11 cellular contexts compared by ENCODE assay signal in genomic region chr4:106707776-106708603, GRCh38.
DNase-seq lines count a peak whose midpoint lies in the region; ATAC-seq lines count a peak whose summit lies in the region.
"Had no signal": no experiment of that assay in that cellular context is flagged by ENCODE, and none has a peak within 500 bp of the region (broad histone marks: within the 10 kb centered on the region; RNA-seq: fewer than 3 reads in every experiment).

No MANE protein-coding gene starts in this region.

- peak; percentile 77 for ATAC-seq in HG02943 (IDR thresholded peaks at IDR 0.05; ENCODE audit: low read depth, unreplicated experiment)
- ATAC-seq: left lobe of liver had no signal

- H3K36me3 Mint-ChIP-seq in immature natural killer cell, result no peaks in the 10 kb centered on the region

- peaks cover 4 to 22% (median 8%) of the 10 kb centered on the region in 6 donors for H3K9me3 Mint-ChIP-seq in immature natural killer cell

- H3K27me3 Mint-ChIP-seq in immature natural killer cell (ENCODE audit: low read depth in 3 of 3), result peaks cover 0 to 2% (median 0%) of the 10 kb centered on the region in 3 donors

- no peak overlapping the region for H3K4me3 Mint-ChIP-seq in immature natural killer cell

- peak; percentile 73 for DNase-seq in EH (ENCODE audit: low read depth)
- DNase-seq in OCI-M1 (lab: John Stamatoyannopoulos, UW), result peak; percentile 82
- DNase-seq in iris pigment epithelial cell (ENCODE audit: low read depth), result peak; percentile 78
- no peak for DNase-seq in D341Med (ENCODE audit: low spot score)
- no peak for DNase-seq in immature natural killer cell
- DNase-seq in NCI-H82 (lab: John Stamatoyannopoulos, UW), result no peak
- DNase-seq in midbrain (lab: John Stamatoyannopoulos, UW), result no peak
- DNase-seq: Caco-2, Karpas-422 had no signal

- peaks cover 0 to 5% of the 10 kb centered on the region in 2 donors for H3K4me1 Mint-ChIP-seq in immature natural killer cell

- H3K27ac Mint-ChIP-seq in immature natural killer cell, result no peak overlapping the region

Comparison
In these comparisons a context has a peak if more than half of its experiments do, and no peak if none do; other contexts are left out.
1. DNase-seq: peak in EH (single experiment), OCI-M1 (single experiment) and iris pigment epithelial cell (single experiment); none in D341Med (single experiment), immature natural killer cell (0 of 3), NCI-H82 (single experiment) and midbrain (single experiment).